19 cellular contexts compared by ENCODE assay signal in genomic region chr12:1573960-1574862, GRCh38. TPM values are rescaled to one million over a fixed set of nuclear protein-coding genes. Genes with fewer than 3 reads are reported as not detected.
DNase-seq lines count a peak whose midpoint lies in the region; ATAC-seq and TF ChIP-seq lines count a peak whose summit lies in the region.
"Had no signal": no experiment of that assay in that cellular context is flagged by ENCODE, and none has a peak within 500 bp of the region (broad histone marks: within the 10 kb centered on the region; RNA-seq: fewer than 3 reads in every experiment).

No MANE protein-coding gene starts in this region.

- H3K27me3 Mint-ChIP-seq in HFFc6 (ENCODE audit: insufficient read depth) (peaks cover 23% of the 10 kb centered on the region), osteocyte (ENCODE audit: unreplicated experiment) (no peaks in the 10 kb centered on the region)

- H3K36me3 Mint-ChIP-seq in HFFc6 (ENCODE audit: low read depth): peaks cover 46% of the 10 kb centered on the region
- H3K36me3 Mint-ChIP-seq in osteocyte (ENCODE audit: unreplicated experiment): no peaks in the 10 kb centered on the region

- in situ Hi-C loops in GM13976 (cut with MboI; ENCODE audit: low sequenced_read_pairs, unreplicated experiment): no loop called here

- H3K4me3 Mint-ChIP-seq in HFFc6 (peak overlapping the region; percentile 78), osteocyte (ENCODE audit: unreplicated experiment) (peak overlapping the region; percentile 44)
- H3K4me3 Mint-ChIP-seq: T-helper 2 cell treated with Interferon-gamma antibody and Interleukin-4, amounts not matched to agents 5 μg/mL and 100 μg/mL, for 36 hours had no signal

- H3K4me1 Mint-ChIP-seq in HFFc6 (ENCODE audit: low read depth) (peaks cover 90% of the 10 kb centered on the region), osteocyte (ENCODE audit: unreplicated experiment) (peaks cover 81% of the 10 kb centered on the region)

- TF ChIP-seq CTCF in HFFc6 (IDR thresholded peaks at IDR 0.05) (no peak), osteocyte (IDR thresholded peaks at IDR 0.05) (no peak), GM13976 (IDR thresholded peaks at IDR 0.05; ENCODE audit: borderline replicate concordance, control extremely low read depth, extremely low read depth, insufficient read depth, missing control alignments) (no peak)

- peak overlapping the region; percentile 89 for H3K27ac Mint-ChIP-seq in HFFc6
- H3K27ac Mint-ChIP-seq in osteocyte (ENCODE audit: unreplicated experiment): peak overlapping the region; percentile 87
- H3K27ac Mint-ChIP-seq: T-helper 2 cell treated with Interferon-gamma antibody and Interleukin-4, amounts not matched to agents 5 μg/mL and 100 μg/mL, for 36 hours had no signal

- no peak for ATAC-seq in GM21825 (IDR thresholded peaks at IDR 0.05; ENCODE audit: unreplicated experiment)

- DNase-seq in DMS 273 (lab: John Stamatoyannopoulos, UW; ENCODE audit: unreplicated experiment) (peak; percentile 30), DMS 273 treated with DMSO at 0.1 percent for 48 hours (lab: John Stamatoyannopoulos, UW) (no peak), HFFc6 (no peak), brain pericyte (ENCODE audit: low read depth, low spot score) (peak; percentile 65), osteocyte (ENCODE audit: extremely low spot score, unreplicated experiment) (no peak), GM13976 (ENCODE audit: low spot score) (no peak), occipital lobe (lab: John Stamatoyannopoulos, UW) (no peak)
- DNase-seq: 8988T; activated CD4-positive, alpha-beta T cell treated with anti-CD3 and anti-CD28 coated beads, Interleukin-2, amount 50 U/mL, for 48 hours; activated gamma-delta T cell treated with Interleukin-2 at 50 U/mL for 16 hours; heart left ventricle; kidney glomerular epithelial cell; NCI-H1092; NCI-H345; Peyer's patch; right lobe of liver; stomach had no signal

- H3K9me3 Mint-ChIP-seq in HFFc6 (peaks cover 13% of the 10 kb centered on the region), osteocyte (ENCODE audit: unreplicated experiment) (no peaks in the 10 kb centered on the region)
- H3K9me3 Mint-ChIP-seq: T-helper 2 cell treated with Interferon-gamma antibody and Interleukin-4, amounts not matched to agents 5 μg/mL and 100 μg/mL, for 36 hours had no signal

RNA-seq across cellular contexts. Expression of gene FBXL14, which starts 20.2 kb away (rescaled TPM):
- total RNA-seq in HFFc6 (2021; fragmentation: NEBNext Ultra II Directional; extraction: Animal tissue kit (Norgen Biotek cat#: 25700)): 1 to 10 TPM; 5.2 to 6.5 (median 5.4) TPM
- total RNA-seq in osteocyte (9.1 and 9.4 TPM in 2 replicates), occipital lobe (25.3 TPM)

RNA-seq across cellular contexts. Expression of gene WNT5B, which starts 54.8 kb away (rescaled TPM):
- 100 to 1,000 TPM; 191 to 289 (median 200) TPM for total RNA-seq in HFFc6 (2021; fragmentation: NEBNext Ultra II Directional; extraction: Animal tissue kit (Norgen Biotek cat#: 25700))
- total RNA-seq in osteocyte: 88.7 and 99.5 TPM in 2 replicates
- total RNA-seq in occipital lobe: 30.7 TPM

Comparison
In these comparisons a context has a peak if more than half of its experiments do, and no peak if none do; other contexts are left out.
1. DNase-seq: peak in DMS 273 (single experiment) and brain pericyte (single experiment); none in DMS 273 treated with DMSO at 0.1 percent for 48 hours (single experiment), HFFc6 (single experiment), osteocyte (single experiment), GM13976 (single experiment) and occipital lobe (single experiment).